8 cellular contexts compared by ENCODE assay signal in the genomic region with DNA sequence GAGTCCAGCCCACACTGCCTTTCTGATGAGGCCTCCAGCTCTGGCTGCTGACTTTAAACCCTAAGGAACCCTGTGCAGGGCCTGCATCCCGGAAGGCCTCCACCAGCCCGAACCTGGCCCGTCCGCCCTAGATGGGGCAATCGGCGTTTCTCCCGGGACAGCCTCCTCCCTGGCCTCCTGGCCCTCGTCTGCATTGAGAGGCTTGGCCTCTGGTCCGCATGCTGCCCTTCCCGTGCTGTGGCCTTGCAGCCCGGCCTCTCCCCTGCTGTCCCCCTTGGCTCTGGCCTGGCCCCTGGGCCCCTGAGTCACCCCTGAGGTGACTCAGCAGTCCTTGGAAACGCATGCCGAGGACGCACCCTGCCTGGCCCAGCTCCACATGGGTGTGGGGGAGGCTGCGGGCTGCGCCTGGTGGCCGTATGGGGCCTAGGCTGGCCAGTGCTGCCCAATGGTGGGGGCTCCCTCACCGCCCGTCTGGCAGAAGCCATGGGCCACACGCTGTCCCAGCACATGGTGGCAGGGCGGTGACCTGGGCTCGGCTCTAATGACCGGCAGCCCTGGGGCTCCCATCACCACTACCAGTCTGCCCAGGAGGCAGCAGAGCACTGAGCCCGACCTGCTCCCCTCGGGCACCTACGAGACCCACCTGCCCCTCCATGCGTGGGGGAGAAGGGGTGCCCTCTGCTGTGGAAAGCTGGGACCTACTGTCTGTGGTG. TPM values are rescaled to one million over a fixed set of nuclear protein-coding genes. Genes with fewer than 3 reads are reported as not detected.
DNase-seq lines count a peak whose midpoint lies in the region; ATAC-seq and TF ChIP-seq lines count a peak whose summit lies in the region.

No MANE protein-coding gene starts in this region.

- 42% methylated on average over 27 of the region's 27 CpGs for WGBS in adipose tissue, 3 donors
- 22 to 60% (median 42%) methylated on average over 3 to 27 of the region's 27 CpGs for WGBS in stomach, 5 donors

- H3K9ac ChIP-seq in HCT116 (ENCODE audit: low read length) (peak overlapping the region; percentile 77), iPS-15b (ENCODE audit: low read depth, low read length) (peak overlapping the region; percentile 49)

- no peak for TF ChIP-seq RAD21 in HCT116 (IDR thresholded peaks at IDR 0.05; ENCODE audit: low read depth)

- CTCF ChIA-PET in HCT116 (lab: Charles Lee), result interaction anchor here (0.6 to 2.6 kb wide), 8 partner anchors 11 to 387 kb away, joined by 3 to 13 read pairs (median 6); partner anchors contain the start of genes CHAF1A and SH3GL1

- no peaks in the 10 kb centered on the region for H3K36me3 ChIP-seq in HCT116 (ENCODE audit: control insufficient read depth in 1 of 2, insufficient read depth in 2 of 2, low read length in 2 of 2)
- H3K36me3 ChIP-seq in iPS-15b (ENCODE audit: control insufficient read depth, insufficient read depth, low read length), result peaks cover 4% of the 10 kb centered on the region
- peaks cover 0 to 8% (median 0%) of the 10 kb centered on the region in 4 donors for H3K36me3 ChIP-seq in stomach

- RAD21 ChIA-PET in HCT116 (lab: Charles Lee; ENCODE audit: low non-redundant PET in 1 of 2, low total read pairs in 2 of 2, uncharacterized antibody in 2 of 2, unreplicated experiment in 2 of 2), result interaction anchor here in 1 of 2 experiments (0.9 to 1.0 kb wide), 2 partner anchors 25 to 97 kb away, joined by 3 read pairs; partner anchors contain the start of genes HDGFL2 and SH3GL1

- H3K4me3 ChIP-seq in HCT116 (replicated peaks in 1 of 2; ENCODE audit: low read depth in 1 of 2, low read length in 2 of 2) (peak overlapping the region; percentile 30 to 58), iPS-15b (ENCODE audit: low read depth, low read length) (no peak overlapping the region), stomach (peak overlapping the region in 1 of 4 donors; percentile 1)

- peak; percentile 72 for ATAC-seq in HCT116
- no peak for ATAC-seq in HG02759 (IDR thresholded peaks at IDR 0.05; ENCODE audit: unreplicated experiment)
- no peak for ATAC-seq in GM19455 (IDR thresholded peaks at IDR 0.05; ENCODE audit: unreplicated experiment)

- peak overlapping the region; percentile 99 for H3K27ac ChIP-seq in HCT116 (ENCODE audit: low read depth, low read length)
- peak overlapping the region; percentile 35 for H3K27ac ChIP-seq in adipose tissue (ENCODE audit: low read depth, low read length)
- H3K27ac ChIP-seq in stomach, result peak overlapping the region; percentile 68 to 89 (median 87)

- POLR2A ChIA-PET in HCT116 (lab: Charles Lee), result interaction anchor here (1.7 kb wide), 1 partner anchor 24 kb away, joined by 4 read pairs; no protein-coding TSS in a partner anchor

- no peak for TF ChIP-seq POLR2A in HCT116 (IDR thresholded peaks at IDR 0.05; ENCODE audit: borderline replicate concordance, extremely low read depth, insufficient read depth, insufficient read length)
- no peak for TF ChIP-seq POLR2A in stomach (IDR thresholded peaks at IDR 0.05)

- no TSS peak for BruUV-seq in HCT116 (replicated peaks; lab: Mats Ljungman, UMichigan)

- H3K9me2 ChIP-seq in HCT116 (ENCODE audit: insufficient read depth), result no peaks in the 10 kb centered on the region

- no peaks in the 10 kb centered on the region for H3K27me3 ChIP-seq in HCT116 (ENCODE audit: insufficient read depth, low read length)
- no peaks in the 10 kb centered on the region for H3K27me3 ChIP-seq in iPS-15b (ENCODE audit: control insufficient read depth, insufficient read depth, low read length)
- no peaks in the 10 kb centered on the region for H3K27me3 ChIP-seq in stomach

- no peak overlapping the region for H2AFZ ChIP-seq in HCT116 (ENCODE audit: low read depth, low read length, poor library complexity, severe bottlenecking)

- DNase-seq in HCT116 (ENCODE audit: low read depth, low spot score) (peak; percentile 63), stomach (peak; percentile 73), SK-N-DZ (ENCODE audit: low spot score) (no peak), NCI-H82 treated with DMSO at 0.1 percent for 48 hours (lab: John Stamatoyannopoulos, UW; ENCODE audit: unreplicated experiment) (no peak)

- H3K4me2 ChIP-seq in HCT116 (ENCODE audit: low read length), result peak overlapping the region; percentile 97

- H3K4me1 ChIP-seq in HCT116 (ENCODE audit: control insufficient read depth in 1 of 2, insufficient read depth in 2 of 2, low read length in 2 of 2), result peaks cover 58 to 75% of the 10 kb centered on the region in 2 experiments
- H3K4me1 ChIP-seq in iPS-15b (ENCODE audit: control insufficient read depth, insufficient read depth, low read length), result peaks cover 17% of the 10 kb centered on the region
- peaks cover 75 to 100% (median 100%) of the 10 kb centered on the region in 4 donors for H3K4me1 ChIP-seq in stomach

- no peak for TF ChIP-seq EP300 in stomach (IDR thresholded peaks at IDR 0.05)

- no peaks in the 10 kb centered on the region for H3K9me3 ChIP-seq in HCT116 (ENCODE audit: control insufficient read depth in 1 of 2, insufficient read depth in 1 of 2, low read depth in 1 of 2, low read length in 2 of 2)
- H3K9me3 ChIP-seq in iPS-15b (ENCODE audit: control insufficient read depth, insufficient read depth, low read length), result no peaks in the 10 kb centered on the region
- no peaks in the 10 kb centered on the region for H3K9me3 ChIP-seq in stomach

- H4K20me1 ChIP-seq in HCT116 (ENCODE audit: insufficient read depth), result peaks cover 3% of the 10 kb centered on the region; the same call in 1 of the 2 replicates

- TF ChIP-seq CTCF in HCT116 (IDR thresholded peaks at IDR 0.05 in 2 of 3, conservative IDR thresholded peaks at IDR 0.05 in 1 of 3; ENCODE audit: borderline replicate concordance in 1 of 3, insufficient read depth in 1 of 3, low read depth in 2 of 3, low read length in 2 of 3), result no peak
- no peak for TF ChIP-seq CTCF in stomach (IDR thresholded peaks at IDR 0.05)

- peaks cover 96% of the 10 kb centered on the region for H3K79me2 ChIP-seq in HCT116 (ENCODE audit: insufficient read depth, low read length)

- intact Hi-C loops in HCT116 (cut with micrococcal nuclease) (loop anchor here (1.0 to 2.0 kb wide), 2 partner anchors 32 to 46 kb away; partner anchors contain the start of gene MPND), stomach (cut with DNase I; ENCODE audit: low total_unique reads) (no loop called here)

TF ChIP-seq in HCT116, 20 proteins besides CTCF, POLR2A, EP300 and RAD21:
- TF ChIP-seq FOSL1 (IDR thresholded peaks at IDR 0.05; ENCODE audit: low read depth) (peak; percentile 95), JUND (IDR thresholded peaks at IDR 0.05) (peak; percentile 93), POLR2AphosphoS5 (IDR thresholded peaks at IDR 0.05; ENCODE audit: low read depth, low read length) (peak; percentile 47; the same call in 1 of the 2 replicates), TCF7L2 (IDR thresholded peaks at IDR 0.05; ENCODE audit: borderline replicate concordance, extremely low read depth, insufficient read depth, insufficient read length) (no peak), SP1 (IDR thresholded peaks at IDR 0.05; ENCODE audit: low read depth) (peak; percentile 83), SRF (IDR thresholded peaks at IDR 0.05; ENCODE audit: low read depth) (no peak), MAX (IDR thresholded peaks at IDR 0.05) (peak; percentile 93), ZFX (IDR thresholded peaks at IDR 0.05) (peak; percentile 43; the same call in 1 of the 2 replicates)
TF ChIP-seq in HCT116: peak in this region for 6.

RNA-seq across cellular contexts. Expression of gene SH3GL1, which starts 25.7 kb away (rescaled TPM):
- total RNA-seq in HCT116 (2021; ENCODE audit: unreplicated experiment) (86.0 TPM), stomach (100 to 1,000 TPM in 1 of 5 donors, 10 to 100 TPM in 4; 14.8 to 111 (median 26.3) TPM)
- 78.9 and 84.1 TPM in 2 replicates for polyA plus RNA-seq in HCT116 (2012)
- polyA plus RNA-seq in adipose tissue (10 to 100 TPM; 33.2 to 87.8 (median 74.0) TPM), stomach (10 to 100 TPM; 44.9 to 48.5 (median 46.0) TPM)
- polyA plus RNA-seq in SK-N-DZ (2014; cell fraction: cytosol; rRNA removed), result 47.0 and 62.2 TPM in 2 replicates
- 41.5 and 42.2 TPM in 2 replicates for polyA plus RNA-seq in SK-N-DZ (2014; cell fraction: nucleus; rRNA removed)

RNA-seq across cellular contexts. Expression of gene CHAF1A, which starts 27.8 kb away (rescaled TPM):
- total RNA-seq in HCT116 (2021; ENCODE audit: unreplicated experiment) (69.9 TPM), stomach (100 to 1,000 TPM in 1 of 5 donors, 10 to 100 TPM in 1, 1 to 10 TPM in 3; 1.8 to 100 (median 9.8) TPM)
- polyA plus RNA-seq in HCT116 (2012), result 31.9 and 32.2 TPM in 2 replicates
- polyA plus RNA-seq in adipose tissue (1 to 10 TPM; 3.0 to 7.9 (median 7.4) TPM), stomach (1 to 10 TPM; 5.4 to 7.2 (median 5.8) TPM)
- 44.2 and 55.5 TPM in 2 replicates for polyA plus RNA-seq in SK-N-DZ (2014; cell fraction: cytosol; rRNA removed)
- polyA plus RNA-seq in SK-N-DZ (2014; cell fraction: nucleus; rRNA removed), result 54.0 and 71.2 TPM in 2 replicates

RNA-seq across cellular contexts. Expression of gene MPND, which starts 31.2 kb away (rescaled TPM):
- 24.3 TPM for total RNA-seq in HCT116 (2021; ENCODE audit: unreplicated experiment)
- polyA plus RNA-seq in HCT116 (2012), result 22.9 and 27.3 TPM in 2 replicates
- 10 to 100 TPM; 12.0 to 21.6 (median 17.2) TPM for polyA plus RNA-seq in adipose tissue
- 10 to 100 TPM in 2 of 5 donors, 1 to 10 TPM in 3; 2.2 to 24.5 (median 8.3) TPM for total RNA-seq in stomach
- polyA plus RNA-seq in stomach, result 10 to 100 TPM; 20.4 to 25.0 (median 22.0) TPM
- polyA plus RNA-seq in SK-N-DZ (2014; cell fraction: cytosol; rRNA removed), result 8.7 and 15.5 TPM in 2 replicates
- 14.1 and 19.4 TPM in 2 replicates for polyA plus RNA-seq in SK-N-DZ (2014; cell fraction: nucleus; rRNA removed)

RNA-seq across cellular contexts. Expression of gene STAP2, which starts 36.0 kb away (rescaled TPM):
- 2.1 TPM for total RNA-seq in HCT116 (2021; ENCODE audit: unreplicated experiment)
- 2.4 and 2.5 TPM in 2 replicates for polyA plus RNA-seq in HCT116 (2012)
- polyA plus RNA-seq in adipose tissue, result 10 to 100 TPM in 2 of 3 donors, 1 to 10 TPM in 1; 6.4 to 15.5 (median 10.1) TPM
- 100 to 1,000 TPM in 1 of 5 donors, 10 to 100 TPM in 3, not detected in 1; 20.7 to 250 (median 35.1) TPM for total RNA-seq in stomach
- polyA plus RNA-seq in stomach, result 10 to 100 TPM; 32.7 to 70.8 (median 52.4) TPM
- 3.9 and 6.6 TPM in 2 replicates for polyA plus RNA-seq in SK-N-DZ (2014; cell fraction: cytosol; rRNA removed)
- polyA plus RNA-seq in SK-N-DZ (2014; cell fraction: nucleus; rRNA removed), result 3.0 and 7.3 TPM in 2 replicates

Comparison
In these comparisons a context has a peak if more than half of its experiments do, and no peak if none do; other contexts are left out.
1. DNase-seq: peak in HCT116 (single experiment) and stomach (single experiment); none in SK-N-DZ (single experiment) and NCI-H82 treated with DMSO at 0.1 percent for 48 hours (single experiment).
2. H3K27ac ChIP-seq: peak in every context shown above with its lines; median percentile 99 in HCT116; 87 in stomach; 35 in adipose tissue.